Comparison of ENCODE assay signal across 1 cellular context in genomic region chr6:27977387-27977786, GRCh38.
TF ChIP-seq lines count a peak whose summit lies in the region.

No MANE protein-coding gene starts in this region.

TF ChIP-seq in K562, 482 proteins besides CTCF, POLR2A, EP300 and RAD21 (continued from another document):
- TF ChIP-seq HMBOX1 (IDR thresholded peaks at IDR 0.05) (peak; percentile 77), CREM (IDR thresholded peaks at IDR 0.05; ENCODE audit: low read depth) (peak; percentile 45; the same call in 1 of the 2 replicates), SLC30A9 (CRISPR knock-in tag; IDR thresholded peaks at IDR 0.05) (no peak), RCOR1 (IDR thresholded peaks at IDR 0.05; ENCODE audit: borderline replicate concordance in 1 of 2, low read depth in 2 of 2, low read length in 2 of 2) (peak in 1 of 2 experiments; percentile 79; a peak in 2 of 4 replicates), GATA2 (CRISPR knock-in tag; IDR thresholded peaks at IDR 0.05) (peak; percentile 61), ZNF23 (CRISPR knock-in tag; IDR thresholded peaks at IDR 0.05) (no peak), RBM14 (IDR thresholded peaks at IDR 0.05; ENCODE audit: borderline replicate concordance, insufficient read depth, low read depth, low read length) (no peak), IRF1 (CRISPR knock-in tag; IDR thresholded peaks at IDR 0.05; ENCODE audit: borderline replicate concordance) (no peak), POLR2B (IDR thresholded peaks at IDR 0.05; ENCODE audit: low read depth, partially characterized antibody) (no peak), SOX6 (IDR thresholded peaks at IDR 0.05) (peak; percentile 62), CXXC5 (CRISPR knock-in tag; IDR thresholded peaks at IDR 0.05) (0 out of 2 replicates have a peak, but pooled peaks have one; percentile 11), NFIC (IDR thresholded peaks at IDR 0.05) (no peak), ZNF512 (tag; IDR thresholded peaks at IDR 0.05) (no peak)
